ENCODE assay signal across 25 cellular contexts in the genomic region with DNA sequence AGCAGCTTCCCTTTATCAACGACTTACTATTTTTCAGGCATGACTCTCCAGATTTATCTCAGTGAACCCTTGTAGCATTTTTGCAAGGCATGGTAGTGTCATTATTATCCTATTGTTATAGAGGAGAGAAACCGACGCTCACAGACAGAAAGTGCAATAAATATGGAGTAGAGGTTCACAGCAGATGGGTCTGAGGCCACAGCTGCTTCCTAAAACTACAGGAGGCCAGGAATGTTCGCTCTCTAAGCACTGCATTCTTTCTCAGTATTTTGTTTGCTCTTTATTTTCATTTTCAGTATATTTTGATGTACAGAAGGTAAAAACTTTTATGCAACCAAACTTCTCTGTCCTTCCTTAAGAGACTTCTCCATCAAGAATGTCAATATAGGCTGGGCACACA. TPM values are rescaled to one million over a fixed set of nuclear protein-coding genes. Genes with fewer than 3 reads are reported as not detected.
DNase-seq lines count a peak whose midpoint lies in the region; ATAC-seq, FAIRE-seq and TF ChIP-seq lines count a peak whose summit lies in the region.
"Had no signal": no experiment of that assay in that cellular context is flagged by ENCODE, and none has a peak within 500 bp of the region (broad histone marks: within the 10 kb centered on the region; RNA-seq: fewer than 3 reads in every experiment).

No MANE protein-coding gene starts in this region.

- H3K4me1 ChIP-seq in A673 (ENCODE audit: insufficient read depth, low read length, poor library complexity, severe bottlenecking) (peaks cover 8% of the 10 kb centered on the region), neural progenitor cell (no peaks in the 10 kb centered on the region), kidney (ENCODE audit: control insufficient read depth in 1 of 2, insufficient read depth in 1 of 2, low read depth in 1 of 2, low read length in 2 of 2) (peaks cover 5% of the 10 kb centered on the region in 2 donors)

- no peak overlapping the region for H3K4me3 ChIP-seq in A673 (ENCODE audit: low read depth, low read length, poor library complexity, severe bottlenecking)
- H3K4me3 ChIP-seq in neural progenitor cell, result no peak overlapping the region
- H3K4me3 ChIP-seq in kidney (ENCODE audit: low read length in 2 of 2), result no peak overlapping the region
- H3K4me3 ChIP-seq: gastroesophageal sphincter, suprapubic skin had no signal

- no peaks in the 10 kb centered on the region for H3K79me2 ChIP-seq in neural progenitor cell (ENCODE audit: low read depth)

- H3K27me3 Mint-ChIP-seq in chondrocyte (ENCODE audit: low read depth), result no peaks in the 10 kb centered on the region
- peaks cover 8% of the 10 kb centered on the region for H3K27me3 Mint-ChIP-seq in neural progenitor cell (ENCODE audit: insufficient read depth, low read depth)
- no peaks in the 10 kb centered on the region for H3K27me3 Mint-ChIP-seq in activated naive CD4-positive, alpha-beta T cell treated with anti-CD3 and anti-CD28 coated beads for 36 hours (ENCODE audit: low read depth)

- no peak overlapping the region for H3K9ac ChIP-seq in neural progenitor cell
- no peak overlapping the region for H3K9ac ChIP-seq in kidney (ENCODE audit: low read length in 2 of 2)

- no peaks in the 10 kb centered on the region for H3K9me3 ChIP-seq in A673 (ENCODE audit: low read depth, low read length, poor library complexity, severe bottlenecking)
- no peaks in the 10 kb centered on the region for H3K9me3 ChIP-seq in KOPT-K1 (ENCODE audit: insufficient read depth, low read length, poor library complexity, severe bottlenecking)
- H3K9me3 ChIP-seq in neural progenitor cell (ENCODE audit: low read depth), result no peaks in the 10 kb centered on the region
- no peaks in the 10 kb centered on the region for H3K9me3 ChIP-seq in kidney (ENCODE audit: control insufficient read depth in 1 of 2, low read length in 2 of 2)
- H3K9me3 ChIP-seq: BE2C, gastroesophageal sphincter, suprapubic skin had no signal

- H3K9me3 Mint-ChIP-seq in chondrocyte (ENCODE audit: low read depth) (no peaks in the 10 kb centered on the region), neural progenitor cell (no peaks in the 10 kb centered on the region)
- no peaks in the 10 kb centered on the region for H3K9me3 Mint-ChIP-seq in activated naive CD4-positive, alpha-beta T cell treated with anti-CD3 and anti-CD28 coated beads for 36 hours
- H3K9me3 Mint-ChIP-seq: activated CD4-positive, alpha-beta T cell treated with anti-CD3 and anti-CD28 coated beads, Interleukin-2, amount 10 ng/mL, durations not matched to agents 24 days and 14 days; activated naive CD4-positive, alpha-beta T cell treated with anti-CD3 and anti-CD28 coated beads, Interleukin-2, amount 10 ng/mL, durations not matched to agents 7 days and 5 days; dendritic cell treated with granulocyte-macrophage colony-stimulating factor and Interleukin-4, amounts not matched to agents 40 ng/mL and 50 ng/mL, for 4 days; T-helper 2 cell treated with Interferon-gamma antibody and Interleukin-4, amounts not matched to agents 5 μg/mL and 100 μg/mL, for 36 hours had no signal

- CTCF ChIA-PET in A673 (lab: Charles Lee), result no interaction called here
- CTCF ChIA-PET in activated naive CD4-positive, alpha-beta T cell treated with anti-CD3 and anti-CD28 coated beads for 36 hours (lab: Charles Lee), result no interaction called here

- peaks cover 3% of the 10 kb centered on the region for H3F3A ChIP-seq in neural progenitor cell (ENCODE audit: low read depth)

- POLR2A ChIA-PET in A673 (lab: Charles Lee; ENCODE audit: low non-redundant PET), result no interaction called here

- H3K4me3 Mint-ChIP-seq in chondrocyte (ENCODE audit: unreplicated experiment), result no peak overlapping the region
- H3K4me3 Mint-ChIP-seq in neural progenitor cell, result peak overlapping the region; percentile 41
- H3K4me3 Mint-ChIP-seq in activated naive CD4-positive, alpha-beta T cell treated with anti-CD3 and anti-CD28 coated beads for 36 hours, result no peak overlapping the region
- H3K4me3 Mint-ChIP-seq: activated CD4-positive, alpha-beta T cell treated with anti-CD3 and anti-CD28 coated beads, Interleukin-2, amount 10 ng/mL, durations not matched to agents 24 days and 14 days; activated naive CD4-positive, alpha-beta T cell treated with anti-CD3 and anti-CD28 coated beads, Interleukin-2, amount 10 ng/mL, durations not matched to agents 7 days and 5 days; dendritic cell treated with granulocyte-macrophage colony-stimulating factor and Interleukin-4, amounts not matched to agents 40 ng/mL and 50 ng/mL, for 4 days; T-helper 2 cell treated with Interferon-gamma antibody and Interleukin-4, amounts not matched to agents 5 μg/mL and 100 μg/mL, for 36 hours had no signal

- intact Hi-C loops in A673 (cut with micrococcal nuclease; ENCODE audit: unreplicated experiment), result no loop called here
- intact Hi-C loops in kidney (cut with DNase I), result no loop called here
- intact Hi-C loops in activated naive CD4-positive, alpha-beta T cell treated with anti-CD3 and anti-CD28 coated beads for 36 hours (cut with micrococcal nuclease), result no loop called here

- peak overlapping the region; percentile 99 for H3K27ac Mint-ChIP-seq in chondrocyte (ENCODE audit: unreplicated experiment)
- H3K27ac Mint-ChIP-seq in neural progenitor cell, result peak overlapping the region; percentile 57
- no peak overlapping the region for H3K27ac Mint-ChIP-seq in activated naive CD4-positive, alpha-beta T cell treated with anti-CD3 and anti-CD28 coated beads for 36 hours
- H3K27ac Mint-ChIP-seq: activated CD4-positive, alpha-beta T cell treated with anti-CD3 and anti-CD28 coated beads, Interleukin-2, amount 10 ng/mL, durations not matched to agents 24 days and 14 days; activated naive CD4-positive, alpha-beta T cell treated with anti-CD3 and anti-CD28 coated beads, Interleukin-2, amount 10 ng/mL, durations not matched to agents 7 days and 5 days; dendritic cell treated with granulocyte-macrophage colony-stimulating factor and Interleukin-4, amounts not matched to agents 40 ng/mL and 50 ng/mL, for 4 days; T-helper 2 cell treated with Interferon-gamma antibody and Interleukin-4, amounts not matched to agents 5 μg/mL and 100 μg/mL, for 36 hours had no signal

- no peak overlapping the region for H3K4me2 ChIP-seq in neural progenitor cell

- no peak for FAIRE-seq in kidney (lab: Jason Lieb, UNC)
- no peak for FAIRE-seq in GM19239 (lab: Jason Lieb, UNC)
- FAIRE-seq: H54 had no signal

- H3K36me3 ChIP-seq in A673 (ENCODE audit: insufficient read depth, low read length, poor library complexity, severe bottlenecking) (no peaks in the 10 kb centered on the region), KOPT-K1 (ENCODE audit: insufficient read depth, low read length) (no peaks in the 10 kb centered on the region), neural progenitor cell (no peaks in the 10 kb centered on the region), kidney (ENCODE audit: control insufficient read depth in 1 of 2, insufficient read depth in 2 of 2, low read length in 2 of 2) (no peaks in the 10 kb centered on the region)
- H3K36me3 ChIP-seq: BE2C, gastroesophageal sphincter, suprapubic skin had no signal

- TF ChIP-seq CTCF in A673 (conservative IDR thresholded peaks at IDR 0.05; ENCODE audit: low read depth, low read length), result no peak
- no peak for TF ChIP-seq CTCF in chondrocyte (IDR thresholded peaks at IDR 0.05)
- no peak for TF ChIP-seq CTCF in neural progenitor cell (IDR thresholded peaks at IDR 0.05)
- no peak for TF ChIP-seq CTCF in kidney (IDR thresholded peaks at IDR 0.05; ENCODE audit: borderline replicate concordance, extremely low read depth, insufficient read depth)

- H3K36me3 Mint-ChIP-seq in chondrocyte (ENCODE audit: low read depth) (no peaks in the 10 kb centered on the region), neural progenitor cell (no peaks in the 10 kb centered on the region)
- no peaks in the 10 kb centered on the region for H3K36me3 Mint-ChIP-seq in activated naive CD4-positive, alpha-beta T cell treated with anti-CD3 and anti-CD28 coated beads for 36 hours (ENCODE audit: low read depth)
- H3K36me3 Mint-ChIP-seq: activated naive CD4-positive, alpha-beta T cell treated with anti-CD3 and anti-CD28 coated beads, Interleukin-2, amount 10 ng/mL, durations not matched to agents 7 days and 5 days had no signal

- no TSS peak for BruUV-seq in A673 (replicated peaks; lab: Mats Ljungman, UMichigan)

- H3K27me3 ChIP-seq in A673 (replicated peaks; ENCODE audit: insufficient read depth, low read depth, low read length, poor library complexity) (no peaks in the 10 kb centered on the region), neural progenitor cell (peaks cover 30% of the 10 kb centered on the region)
- H3K27me3 ChIP-seq: BE2C, gastroesophageal sphincter had no signal

- no peaks in the 10 kb centered on the region for H4K20me1 ChIP-seq in neural progenitor cell (ENCODE audit: low read depth)

- H3K27ac ChIP-seq in A673 (ENCODE audit: low read depth, low read length, poor library complexity, severe bottlenecking) (no peak overlapping the region), KOPT-K1 (ENCODE audit: low read depth, low read length, poor library complexity, severe bottlenecking) (peak overlapping the region; percentile 100), neural progenitor cell (no peak overlapping the region), kidney (ENCODE audit: low read depth in 2 of 2, low read length in 2 of 2) (no peak overlapping the region)

- no peak overlapping the region for H2AFZ ChIP-seq in neural progenitor cell (replicated peaks)

- peak; percentile 47 for DNase-seq in A673 (ENCODE audit: low spot score)
- no peak for DNase-seq in chondrocyte (ENCODE audit: low spot score)
- no peak for DNase-seq in neural progenitor cell (ENCODE audit: low spot score)
- no peak for DNase-seq in kidney
- no peak for DNase-seq in activated naive CD4-positive, alpha-beta T cell treated with anti-CD3 and anti-CD28 coated beads for 36 hours
- no peak for DNase-seq in GM19239 (ENCODE audit: insufficient read length, low spot score)
- DNase-seq: activated CD4-positive, alpha-beta T cell treated with anti-CD3 and anti-CD28 coated beads, Interleukin-2, amount 10 ng/mL, durations not matched to agents 24 days and 14 days; activated naive CD4-positive, alpha-beta T cell treated with anti-CD3 and anti-CD28 coated beads, Interleukin-2, amount 10 ng/mL, durations not matched to agents 7 days and 5 days; amniotic stem cell; BE2C; DMS79; left ventricle myocardium superior; MM.1S; NCI-H1436; NCI-H524 treated with DMSO at 0.1 percent for 48 hours; stimulated activated CD4-positive, alpha-beta T cell treated with anti-CD3 and anti-CD28 coated beads, Interleukin-1b, Interleukin-23, amount 100 ng/mL, for 48 hours had no signal

- no peak for ATAC-seq in GM18870 (IDR thresholded peaks at IDR 0.05; ENCODE audit: unreplicated experiment)
- ATAC-seq: gastroesophageal sphincter, left ventricle myocardium superior had no signal

- H3K4me1 Mint-ChIP-seq in chondrocyte (ENCODE audit: low read depth), result peaks cover 66% of the 10 kb centered on the region
- peaks cover 23% of the 10 kb centered on the region for H3K4me1 Mint-ChIP-seq in neural progenitor cell
- H3K4me1 Mint-ChIP-seq in activated naive CD4-positive, alpha-beta T cell treated with anti-CD3 and anti-CD28 coated beads for 36 hours (ENCODE audit: low read depth), result peaks cover 13% of the 10 kb centered on the region

RNA-seq across cellular contexts. Expression of gene AEBP1, which starts 4.5 kb away (rescaled TPM):
- 30.1 and 31.8 TPM in 2 replicates for total RNA-seq in A673 (2021)
- total RNA-seq in chondrocyte, result 242 to 422 TPM (median 412 TPM) in 3 replicates
- 4.5 and 16.7 TPM in 2 replicates for total RNA-seq in neural progenitor cell (ENCODE audit: low replicate concordance)
- total RNA-seq in kidney, result 164 TPM
- 89.4 TPM for polyA plus RNA-seq in kidney (ENCODE audit: insufficient read depth, low read depth, low replicate concordance)
- total RNA-seq in activated naive CD4-positive, alpha-beta T cell treated with anti-CD3 and anti-CD28 coated beads for 36 hours, result 10 to 100 TPM; 10.1 to 10.8 TPM

RNA-seq across cellular contexts. Expression of gene POLM, which starts 17.3 kb away (rescaled TPM):
- total RNA-seq in A673 (2021) (9.6 and 12.8 TPM in 2 replicates), chondrocyte (14.3 to 19.0 TPM (median 15.5 TPM) in 3 replicates), neural progenitor cell (ENCODE audit: low replicate concordance) (5.9 and 16.4 TPM in 2 replicates), kidney (41.4 TPM)
- 16.3 TPM for polyA plus RNA-seq in kidney (ENCODE audit: insufficient read depth, low read depth, low replicate concordance)
- total RNA-seq in activated naive CD4-positive, alpha-beta T cell treated with anti-CD3 and anti-CD28 coated beads for 36 hours, result 10 to 100 TPM; 27.1 to 29.4 TPM

RNA-seq across cellular contexts. Expression of gene POLD2, which starts 23.7 kb away (rescaled TPM):
- 252 TPM in 2 replicates for total RNA-seq in A673 (2021)
- total RNA-seq in chondrocyte, result 49.2 to 64.5 TPM (median 57.3 TPM) in 3 replicates
- 126 and 232 TPM in 2 replicates for total RNA-seq in neural progenitor cell (ENCODE audit: low replicate concordance)
- total RNA-seq in kidney, result 60.0 TPM
- 119 TPM for polyA plus RNA-seq in kidney (ENCODE audit: insufficient read depth, low read depth, low replicate concordance)
- 100 to 1,000 TPM; 261 to 270 TPM for total RNA-seq in activated naive CD4-positive, alpha-beta T cell treated with anti-CD3 and anti-CD28 coated beads for 36 hours

RNA-seq across cellular contexts. Expression of gene PGAM2, which starts 34.3 kb away (rescaled TPM):
- total RNA-seq in A673 (2021), result not detected in 2 replicates
- 0.25 to 0.41 TPM in 2 of 3 replicates, not detected in the other for total RNA-seq in chondrocyte
- 11.2 and 11.3 TPM in 2 replicates for total RNA-seq in neural progenitor cell (ENCODE audit: low replicate concordance)
- 2.1 TPM for total RNA-seq in kidney
- 37.7 TPM for polyA plus RNA-seq in kidney (ENCODE audit: insufficient read depth, low read depth, low replicate concordance)
- total RNA-seq in activated naive CD4-positive, alpha-beta T cell treated with anti-CD3 and anti-CD28 coated beads for 36 hours, result under 1 TPM in 1 of 2 experiments, not detected in 1; 0.24 TPM
- polyA plus RNA-seq: neural cell had no signal

RNA-seq across cellular contexts. Expression of gene MYL7, which starts 41.5 kb away (rescaled TPM):
- not detected in 2 replicates for total RNA-seq in A673 (2021)
- total RNA-seq in chondrocyte, result not detected in 3 replicates
- total RNA-seq in neural progenitor cell (ENCODE audit: low replicate concordance), result not detected in 2 replicates
- not detected for total RNA-seq in kidney
- not detected for polyA plus RNA-seq in kidney (ENCODE audit: insufficient read depth, low read depth, low replicate concordance)
- not detected for total RNA-seq in activated naive CD4-positive, alpha-beta T cell treated with anti-CD3 and anti-CD28 coated beads for 36 hours
- total RNA-seq: activated CD4-positive, alpha-beta T cell treated with anti-CD3 and anti-CD28 coated beads, Interleukin-2, amount 10 ng/mL, durations not matched to agents 24 days and 14 days; gastroesophageal sphincter; RPMI7951; suprapubic skin had no signal
